In the genomic region with DNA sequence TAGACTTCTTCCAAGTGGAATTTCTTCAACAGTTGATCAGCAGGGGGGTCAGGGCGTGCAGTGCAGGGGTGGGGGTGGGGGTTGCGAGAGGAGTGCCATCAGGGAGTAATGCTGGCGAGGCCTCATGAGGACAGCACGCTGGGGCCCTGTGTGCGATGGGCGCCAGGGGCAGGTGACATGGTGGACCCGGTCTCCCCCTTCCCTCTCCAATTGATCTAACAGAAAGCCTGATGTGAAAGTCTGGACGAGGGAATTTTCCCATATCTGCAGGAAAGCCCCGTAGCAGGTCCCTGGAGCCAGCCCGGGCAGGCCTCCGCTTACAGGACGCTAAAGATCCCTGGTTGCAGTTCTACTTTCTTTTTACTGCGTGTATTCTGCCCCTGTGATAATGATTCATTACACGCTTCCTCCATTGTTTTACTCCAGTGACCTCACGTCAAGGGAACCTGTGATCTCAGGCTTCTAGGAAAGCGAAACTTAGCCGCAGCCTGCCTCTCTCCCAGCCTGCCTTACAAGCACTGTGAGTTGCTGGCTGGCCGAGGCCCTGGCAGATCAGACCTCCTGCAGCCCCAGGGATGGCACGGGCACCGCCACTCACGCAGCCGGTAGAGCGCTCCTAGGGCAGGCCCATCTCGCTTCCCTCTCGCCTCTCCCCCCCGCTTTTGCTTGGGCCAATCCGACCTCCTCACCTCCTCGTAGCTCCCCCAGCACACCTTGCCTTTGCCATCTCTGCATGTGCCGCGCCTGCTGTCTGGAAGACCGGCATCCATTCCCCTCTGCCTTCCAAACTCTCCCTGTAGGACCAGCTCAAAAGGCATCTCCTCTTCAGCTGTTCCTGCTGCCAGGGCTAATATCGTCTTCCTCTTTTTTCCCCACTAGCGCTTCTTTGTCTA, we compare ENCODE assay signal across 8 cellular contexts.
DNase-seq lines count a peak whose midpoint lies in the region; ATAC-seq and TF ChIP-seq lines count a peak whose summit lies in the region.

No MANE protein-coding gene starts in this region.

- ATAC-seq in HG02981 (IDR thresholded peaks at IDR 0.05; ENCODE audit: unreplicated experiment) = peak; percentile 87

- peak overlapping the region; percentile 39 for H3K4me3 ChIP-seq in fibroblast of mammary gland (ENCODE audit: control insufficient read depth, low read depth, low read length)
- H3K4me3 ChIP-seq in neutrophil (ENCODE audit: low read depth in 1 of 2, low read length in 1 of 2) = peak overlapping the region; percentile 42 to 57

- peak overlapping the region; percentile 59 for H3K27ac ChIP-seq in neutrophil

- H3K27me3 ChIP-seq in neutrophil = no peaks in the 10 kb centered on the region

- no peaks in the 10 kb centered on the region for H3K9me3 ChIP-seq in neutrophil

- DNase-seq in NCI-H2196 (lab: John Stamatoyannopoulos, UW; ENCODE audit: unreplicated experiment) (peak; percentile 43), NCI-H2196 treated with DMSO at 0.1 percent for 48 hours (lab: John Stamatoyannopoulos, UW; ENCODE audit: unreplicated experiment) (no peak), NOMO-1 (lab: John Stamatoyannopoulos, UW; ENCODE audit: unreplicated experiment in 2 of 2) (peak; percentile 41 to 78), fibroblast of mammary gland (ENCODE audit: low read depth) (peak; percentile 88), stromal cell of bone marrow (ENCODE audit: low read depth) (peak; percentile 83)
- peak; percentile 84 to 88 for DNase-seq in activated T-cell treated with anti-CD3 and anti-CD28 coated beads, Interleukin-2, amount 50 U/mL, for 48 hours

- H3K4me1 ChIP-seq in neutrophil (ENCODE audit: control insufficient read depth in 1 of 2, insufficient read depth in 1 of 2, low read depth in 1 of 2, low read length in 1 of 2) = peaks cover 3 to 17% of the 10 kb centered on the region in 2 experiments

- H3K36me3 ChIP-seq in neutrophil = no peaks in the 10 kb centered on the region

- no peak for TF ChIP-seq CTCF in fibroblast of mammary gland (conservative IDR thresholded peaks at IDR 0.05; ENCODE audit: control insufficient read depth, insufficient read depth, low read depth, low read length)
- no peak for TF ChIP-seq CTCF in neutrophil (IDR thresholded peaks at IDR 0.05)
